Comparison of ENCODE assay signal across 9 cellular contexts in genomic region chr10:103661951-103662405, GRCh38.
DNase-seq lines count a peak whose midpoint lies in the region; ATAC-seq and TF ChIP-seq lines count a peak whose summit lies in the region.
"Had no signal": no experiment of that assay in that cellular context is flagged by ENCODE, and none has a peak within 500 bp of the region (broad histone marks: within the 10 kb centered on the region; RNA-seq: fewer than 3 reads in every experiment).

No MANE protein-coding gene starts in this region.

- no peaks in the 10 kb centered on the region for H3K27me3 ChIP-seq in liver (ENCODE audit: control insufficient read depth in 4 of 4, insufficient read depth in 4 of 4, low read length in 3 of 4)

- WGBS in liver: 42% methylated on average over 9 of the region's 9 CpGs

- no peaks in the 10 kb centered on the region for H3K36me3 Mint-ChIP-seq in activated naive CD4-positive, alpha-beta T cell treated with anti-CD3 and anti-CD28 coated beads, Interleukin-2, amount 50 U/mL, for 24 hours
- peaks cover 5 to 17% of the 10 kb centered on the region in 2 donors for H3K36me3 Mint-ChIP-seq in activated naive CD4-positive, alpha-beta T cell treated with anti-CD3 and anti-CD28 coated beads, Interleukin-2, amount 50 U/mL, for 72 hours
- H3K36me3 Mint-ChIP-seq in type B pancreatic cell: peaks cover 16% of the 10 kb centered on the region

- no peak for DNase-seq in activated naive CD4-positive, alpha-beta T cell treated with anti-CD3 and anti-CD28 coated beads, Interleukin-2, amount 50 U/mL, for 72 hours (ENCODE audit: low spot score in 2 of 2)
- DNase-seq in type B pancreatic cell (ENCODE audit: extremely low spot score, unreplicated experiment) (no peak), COR-L47 (lab: John Stamatoyannopoulos, UW) (no peak)
- DNase-seq: cerebellar nuclear complex had no signal

- H3K9me3 Mint-ChIP-seq in activated naive CD4-positive, alpha-beta T cell treated with anti-CD3 and anti-CD28 coated beads, Interleukin-2, amount 50 U/mL, for 24 hours: no peaks in the 10 kb centered on the region
- peaks cover 0 to 16% of the 10 kb centered on the region in 2 donors for H3K9me3 Mint-ChIP-seq in activated naive CD4-positive, alpha-beta T cell treated with anti-CD3 and anti-CD28 coated beads, Interleukin-2, amount 50 U/mL, for 72 hours
- peaks cover 7% of the 10 kb centered on the region for H3K9me3 Mint-ChIP-seq in type B pancreatic cell

- no peaks in the 10 kb centered on the region for H3K9me3 ChIP-seq in liver (ENCODE audit: control insufficient read depth in 4 of 4, low read length in 3 of 4)

- TF ChIP-seq CTCF in liver (IDR thresholded peaks at IDR 0.05; ENCODE audit: low read depth, low read length, missing input control): no peak
- no peak for TF ChIP-seq CTCF in type B pancreatic cell (conservative IDR thresholded peaks at IDR 0.05)

- H3K27ac ChIP-seq in angular gyrus (ENCODE audit: low read depth, low read length) (peak overlapping the region; percentile 89), liver (ENCODE audit: low read depth in 1 of 2, low read length in 2 of 2) (peak overlapping the region; percentile 84 to 88)

- peak overlapping the region in 2 of 3 donors; percentile 70 to 82 for H3K4me3 ChIP-seq in liver (ENCODE audit: low read depth in 1 of 3, low read length in 3 of 3)

- H3K27me3 Mint-ChIP-seq in activated naive CD4-positive, alpha-beta T cell treated with anti-CD3 and anti-CD28 coated beads, Interleukin-2, amount 50 U/mL, for 24 hours: no peaks in the 10 kb centered on the region
- no peaks in the 10 kb centered on the region for H3K27me3 Mint-ChIP-seq in type B pancreatic cell

- H3K4me1 Mint-ChIP-seq in activated naive CD4-positive, alpha-beta T cell treated with anti-CD3 and anti-CD28 coated beads, Interleukin-2, amount 50 U/mL, for 24 hours: peaks cover 24% of the 10 kb centered on the region
- peaks cover 13% of the 10 kb centered on the region for H3K4me1 Mint-ChIP-seq in type B pancreatic cell (ENCODE audit: unreplicated experiment)

- ATAC-seq in activated naive CD4-positive, alpha-beta T cell treated with anti-CD3 and anti-CD28 coated beads, Interleukin-2, amount 50 U/mL, for 72 hours: no peak
- ATAC-seq in HG02840 (IDR thresholded peaks at IDR 0.05; ENCODE audit: low FRiP score, unreplicated experiment) (no peak), HG02938 (IDR thresholded peaks at IDR 0.05; ENCODE audit: unreplicated experiment) (no peak)

- H3K9ac ChIP-seq in liver (ENCODE audit: low read depth in 1 of 2, low read length in 2 of 2): peak overlapping the region in 1 of 2 donors; percentile 48

- peak overlapping the region; percentile 86 for H3K4me3 Mint-ChIP-seq in activated naive CD4-positive, alpha-beta T cell treated with anti-CD3 and anti-CD28 coated beads, Interleukin-2, amount 50 U/mL, for 24 hours
- H3K4me3 Mint-ChIP-seq in type B pancreatic cell: peak overlapping the region; percentile 49

- peaks cover 0 to 3% (median under 1%) of the 10 kb centered on the region in 4 donors for H3K36me3 ChIP-seq in liver (ENCODE audit: control insufficient read depth in 4 of 4, insufficient read depth in 3 of 4, low read depth in 1 of 4, low read length in 3 of 4)

- TF ChIP-seq RAD21 in liver (IDR thresholded peaks at IDR 0.05): no peak

- no peak overlapping the region for H3K27ac Mint-ChIP-seq in activated naive CD4-positive, alpha-beta T cell treated with anti-CD3 and anti-CD28 coated beads, Interleukin-2, amount 50 U/mL, for 24 hours
- H3K27ac Mint-ChIP-seq in activated naive CD4-positive, alpha-beta T cell treated with anti-CD3 and anti-CD28 coated beads, Interleukin-2, amount 50 U/mL, for 72 hours: no peak overlapping the region
- no peak overlapping the region for H3K27ac Mint-ChIP-seq in type B pancreatic cell

- peaks cover 17 to 68% (median 52%) of the 10 kb centered on the region in 4 donors for H3K4me1 ChIP-seq in liver (ENCODE audit: control insufficient read depth in 4 of 4, insufficient read depth in 4 of 4, low read length in 3 of 4)

TF ChIP-seq in liver, 16 proteins besides CTCF, POLR2A, EP300 and RAD21:
- no peak for TF ChIP-seq JUND (IDR thresholded peaks at IDR 0.05)
- no peak for TF ChIP-seq YY1 (IDR thresholded peaks at IDR 0.05)
- no peak for TF ChIP-seq SP1 (IDR thresholded peaks at IDR 0.05)
- no peak for TF ChIP-seq ZBTB33 (IDR thresholded peaks at IDR 0.05)
- TF ChIP-seq GABPA (IDR thresholded peaks at IDR 0.05 in 1 of 2, conservative IDR thresholded peaks at IDR 0.05 in 1 of 2): no peak
- TF ChIP-seq MAX (IDR thresholded peaks at IDR 0.05): no peak
- TF ChIP-seq HNF4G (IDR thresholded peaks at IDR 0.05): no peak
- TF ChIP-seq, protein P1, sequence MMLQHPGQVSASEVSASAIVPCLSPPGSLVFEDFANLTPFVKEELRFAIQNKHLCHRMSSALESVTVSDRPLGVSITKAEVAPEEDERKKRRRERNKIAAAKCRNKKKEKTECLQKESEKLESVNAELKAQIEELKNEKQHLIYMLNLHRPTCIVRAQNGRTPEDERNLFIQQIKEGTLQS (IDR thresholded peaks at IDR 0.05): no peak
- no peak for TF ChIP-seq TAF1 (conservative IDR thresholded peaks at IDR 0.05)
- TF ChIP-seq HNF4A (conservative IDR thresholded peaks at IDR 0.05): no peak
- TF ChIP-seq, protein P2, sequence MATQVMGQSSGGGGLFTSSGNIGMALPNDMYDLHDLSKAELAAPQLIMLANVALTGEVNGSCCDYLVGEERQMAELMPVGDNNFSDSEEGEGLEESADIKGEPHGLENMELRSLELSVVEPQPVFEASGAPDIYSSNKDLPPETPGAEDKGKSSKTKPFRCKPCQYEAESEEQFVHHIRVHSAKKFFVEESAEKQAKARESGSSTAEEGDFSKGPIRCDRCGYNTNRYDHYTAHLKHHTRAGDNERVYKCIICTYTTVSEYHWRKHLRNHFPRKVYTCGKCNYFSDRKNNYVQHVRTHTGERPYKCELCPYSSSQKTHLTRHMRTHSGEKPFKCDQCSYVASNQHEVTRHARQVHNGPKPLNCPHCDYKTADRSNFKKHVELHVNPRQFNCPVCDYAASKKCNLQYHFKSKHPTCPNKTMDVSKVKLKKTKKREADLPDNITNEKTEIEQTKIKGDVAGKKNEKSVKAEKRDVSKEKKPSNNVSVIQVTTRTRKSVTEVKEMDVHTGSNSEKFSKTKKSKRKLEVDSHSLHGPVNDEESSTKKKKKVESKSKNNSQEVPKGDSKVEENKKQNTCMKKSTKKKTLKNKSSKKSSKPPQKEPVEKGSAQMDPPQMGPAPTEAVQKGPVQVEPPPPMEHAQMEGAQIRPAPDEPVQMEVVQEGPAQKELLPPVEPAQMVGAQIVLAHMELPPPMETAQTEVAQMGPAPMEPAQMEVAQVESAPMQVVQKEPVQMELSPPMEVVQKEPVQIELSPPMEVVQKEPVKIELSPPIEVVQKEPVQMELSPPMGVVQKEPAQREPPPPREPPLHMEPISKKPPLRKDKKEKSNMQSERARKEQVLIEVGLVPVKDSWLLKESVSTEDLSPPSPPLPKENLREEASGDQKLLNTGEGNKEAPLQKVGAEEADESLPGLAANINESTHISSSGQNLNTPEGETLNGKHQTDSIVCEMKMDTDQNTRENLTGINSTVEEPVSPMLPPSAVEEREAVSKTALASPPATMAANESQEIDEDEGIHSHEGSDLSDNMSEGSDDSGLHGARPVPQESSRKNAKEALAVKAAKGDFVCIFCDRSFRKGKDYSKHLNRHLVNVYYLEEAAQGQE (IDR thresholded peaks at IDR 0.05): no peak
